8 cellular contexts compared by ENCODE assay signal in the genomic region with DNA sequence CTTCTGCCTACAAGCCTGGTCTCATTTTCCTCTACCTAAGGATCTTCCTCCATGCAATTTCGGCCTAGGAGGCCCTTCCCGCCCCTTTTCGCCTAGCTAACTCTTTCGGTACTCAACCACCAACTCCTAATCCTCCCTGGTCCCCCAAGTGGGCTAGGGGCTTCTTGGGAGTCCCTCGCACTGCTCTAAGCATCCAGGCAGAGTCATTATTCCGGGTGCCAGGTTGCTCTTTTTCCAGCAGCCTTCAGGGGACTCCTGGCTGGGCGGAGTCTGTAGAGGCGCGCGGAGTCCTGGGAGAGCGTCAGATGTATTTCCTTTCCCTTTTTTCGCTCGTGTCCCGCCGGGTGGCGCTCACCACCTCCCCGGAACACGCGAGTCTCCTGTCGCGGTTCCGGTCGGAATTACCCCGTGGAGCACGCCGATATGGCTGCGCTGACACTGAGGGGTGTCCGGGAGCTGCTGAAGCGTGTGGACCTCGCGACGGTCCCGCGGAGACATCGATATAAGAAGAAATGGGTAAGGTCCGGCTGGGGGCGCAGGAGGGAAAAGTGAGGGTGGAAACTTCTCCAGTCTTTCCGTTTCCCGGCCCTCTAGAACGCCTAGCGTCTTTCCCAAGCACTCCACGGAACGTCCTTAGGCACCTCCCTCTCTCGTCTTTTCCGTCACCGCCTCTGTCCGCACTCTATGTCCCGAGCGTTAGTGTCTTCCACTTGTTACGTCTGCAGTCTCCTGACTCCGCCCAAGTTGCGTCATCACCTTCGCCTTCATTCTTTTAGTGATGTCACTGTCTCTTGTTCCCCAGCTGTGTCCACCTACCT. TPM values are rescaled to one million over a fixed set of nuclear protein-coding genes. Genes with fewer than 3 reads are reported as not detected.
A peak's percentile ranks its signal among the peaks of the same experiment; 100 is the strongest.
DNase-seq lines count a peak whose midpoint lies in the region; ATAC-seq and TF ChIP-seq lines count a peak whose summit lies in the region.

NSUN4 (plus strand) TSS at position 404 of the 818 bp plus-strand sequence; CDS start at position 424, 20 bp downstream.

- POLR2A ChIA-PET in OCI-LY7 (lab: Charles Lee): interaction anchor here (0.5 to 2.7 kb wide), 14 partner anchors 9 to 478 kb away, joined by 3 to 13 read pairs (median 5); partner anchors contain the start of gene LRRC41

- H4K20me1 ChIP-seq in OCI-LY7 (ENCODE audit: insufficient read depth, low read length): no peaks in the 10 kb centered on the region

- peak within 1 kb of the TSS; percentile 81 for H2AFZ ChIP-seq in OCI-LY7 (ENCODE audit: low read length)

- peak within 1 kb of the TSS; percentile 80 for H3K4me3 ChIP-seq in OCI-LY7 (ENCODE audit: low read depth, low read length, poor library complexity, severe bottlenecking)
- peak within 1 kb of the TSS; percentile 95 for H3K4me3 ChIP-seq in mononuclear cell (ENCODE audit: low read length)

- peak within 1 kb of the TSS; percentile 61 for H3K27ac ChIP-seq in OCI-LY7 (ENCODE audit: low read depth, low read length, poor library complexity, severe bottlenecking)

- H3K27me3 ChIP-seq in mononuclear cell (ENCODE audit: insufficient read depth, low read length): no peaks in the 10 kb centered on the region

- ATAC-seq in GM21447 (IDR thresholded peaks at IDR 0.05; ENCODE audit: unreplicated experiment): peak; percentile 85

- H3K79me2 ChIP-seq in OCI-LY7 (ENCODE audit: insufficient read depth, low read depth, low read length): peaks cover 24% of the 10 kb centered on the region; the same call in 1 of the 2 replicates

- TF ChIP-seq CTCF in OCI-LY7 (conservative IDR thresholded peaks at IDR 0.05; ENCODE audit: low read length): peak; percentile 85

- no peaks in the 10 kb centered on the region for H3K9me2 ChIP-seq in OCI-LY7 (ENCODE audit: insufficient read depth, low read length)

- DNase-seq in DMS 273 (lab: John Stamatoyannopoulos, UW; ENCODE audit: unreplicated experiment): peak; percentile 97
- DNase-seq in HuH-7 (ENCODE audit: low spot score): peak; percentile 79
- peak; percentile 92 for DNase-seq in OCI-LY7 (ENCODE audit: low spot score)
- DNase-seq in activated T-cell treated with anti-CD3 and anti-CD28 coated beads for 24 hours (ENCODE audit: low read depth): peak; percentile 83
- peak; percentile 85 for DNase-seq in epidermal melanocyte (ENCODE audit: insufficient read length, low spot score)
- DNase-seq in stimulated activated CD8-positive, alpha-beta memory T cell treated with anti-CD3 and anti-CD28 coated beads, Interleukin-4, amount 100 ng/mL, for 1 hour (ENCODE audit: low read depth in 2 of 2, low spot score in 1 of 2): peak; percentile 52 to 68

- H3K4me1 ChIP-seq in OCI-LY7 (ENCODE audit: insufficient read depth, low read length, poor library complexity, severe bottlenecking): peaks cover 22% of the 10 kb centered on the region
- peaks cover 15% of the 10 kb centered on the region for H3K4me1 ChIP-seq in mononuclear cell (ENCODE audit: insufficient read depth, low read length)

- CTCF ChIA-PET in OCI-LY7 (lab: Charles Lee; ENCODE audit: unreplicated experiment): interaction anchor here (0.6 to 0.9 kb wide), 3 partner anchors 12 to 1354 kb away, joined by 3 to 5 read pairs (median 4); partner anchors contain the start of gene EIF2B3

- intact Hi-C loops in OCI-LY7 (cut with micrococcal nuclease; ENCODE audit: unreplicated experiment): loop anchor here (2.0 kb wide), 2 partner anchors 38 to 94 kb away; partner anchors contain the start of genes LRRC41, RAD54L and UQCRH

- peaks cover 34% of the 10 kb centered on the region for H3K36me3 ChIP-seq in OCI-LY7 (ENCODE audit: insufficient read depth, low read length)

- BruUV-seq in OCI-LY7 (replicated peaks; lab: Mats Ljungman, UMichigan): TSS peak; percentile 87

- H3K9me3 ChIP-seq in OCI-LY7 (ENCODE audit: low read length) (no peaks in the 10 kb centered on the region), mononuclear cell (ENCODE audit: low read depth, low read length) (no peaks in the 10 kb centered on the region)

- peak within 1 kb of the TSS; percentile 90 for H3K4me2 ChIP-seq in OCI-LY7 (ENCODE audit: low read length)

RNA-seq across cellular contexts. Expression of gene NSUN4, which starts in this region (rescaled TPM):
- total RNA-seq in OCI-LY7 (2014; rRNA removed; shearing (Covaris generic)): 13.2 and 26.6 TPM in 2 replicates
- total RNA-seq in OCI-LY7 (2022): 29.8 and 33.5 TPM in 2 replicates
- total RNA-seq in mononuclear cell: 10.8 TPM

Comparison
In these comparisons a context has a peak if more than half of its experiments do, and no peak if none do; other contexts are left out.
1. Peak in every context shown above with its lines: DNase-seq, ATAC-seq, H3K4me3 ChIP-seq and H3K27ac ChIP-seq.